21 cellular contexts compared by ENCODE assay signal in the genomic region with DNA sequence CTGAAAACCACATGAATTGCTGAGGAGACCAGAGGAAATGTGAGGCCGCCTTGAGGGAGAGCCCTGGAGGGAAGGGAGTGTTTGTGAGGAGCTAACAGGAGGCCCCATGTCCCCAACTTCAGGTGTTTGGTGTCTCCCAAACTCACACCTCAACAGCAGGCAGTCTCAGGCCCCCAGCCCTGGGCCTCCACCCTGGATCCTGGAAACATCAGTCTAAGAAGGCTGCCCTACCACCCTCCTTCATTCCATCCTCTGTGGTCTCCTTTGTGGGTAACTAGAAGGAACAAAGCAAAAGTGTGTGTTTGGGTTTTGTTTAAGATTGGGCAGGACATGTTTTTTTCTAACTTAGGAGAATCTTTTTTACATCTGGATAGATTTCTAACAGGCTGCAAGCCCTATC.
"Had no signal": no experiment of that assay in that cellular context is flagged by ENCODE, and none has a peak within 500 bp of the region (broad histone marks: within the 10 kb centered on the region; RNA-seq: fewer than 3 reads in every experiment).

No MANE protein-coding gene starts in this region.

- ATAC-seq: activated naive CD8-positive, alpha-beta T cell treated with anti-CD3 and anti-CD28 coated beads, Interleukin-2, amount 50 U/mL, for 24 hours; activated T-cell treated with anti-CD3 and anti-CD28 coated beads, Interleukin-2, amount 50 U/mL, for 4 hours had no signal

- DNase-seq: activated CD4-positive, alpha-beta T cell treated with anti-CD3 and anti-CD28 coated beads, Interleukin-2, amount 50 U/mL, for 1 hour; activated CD8-positive, alpha-beta memory T cell treated with anti-CD3 and anti-CD28 coated beads, Interleukin-2, amount 50 U/mL, for 4 hours; activated naive CD4-positive, alpha-beta T cell treated with anti-CD3 and anti-CD28 coated beads, Interleukin-2, amount 10 ng/mL, durations not matched to agents 7 days and 5 days; activated naive CD8-positive, alpha-beta T cell treated with anti-CD3 and anti-CD28 coated beads, Interleukin-2, amount 50 U/mL, for 24 hours; activated T-cell treated with anti-CD3 and anti-CD28 coated beads, Interleukin-2, amount 50 U/mL, for 4 hours; aorta; colonic mucosa; endodermal cell; foreskin fibroblast; hypothalamus; islet precursor cell; nephron progenitor cell; occipital lobe; retina; stimulated activated CD4-positive, alpha-beta T cell treated with anti-CD3 and anti-CD28 coated beads, Interleukin-1b, Interleukin-23, amount 100 ng/mL, for 48 hours; stimulated activated CD8-positive, alpha-beta memory T cell treated with anti-CD3 and anti-CD28 coated beads, Interleukin-4, amount 100 ng/mL, for 48 hours; transverse colon; uterus had no signal

- H3K27ac Mint-ChIP-seq: activated naive CD4-positive, alpha-beta T cell treated with anti-CD3 and anti-CD28 coated beads, Interleukin-2, amount 10 ng/mL, durations not matched to agents 7 days and 5 days; activated naive CD8-positive, alpha-beta T cell treated with anti-CD3 and anti-CD28 coated beads, Interleukin-2, amount 50 U/mL, for 24 hours; endodermal cell; mesothelial cell of epicardium; nephron progenitor cell; stimulated activated naive CD8-positive, alpha-beta T cell treated with anti-CD3 and anti-CD28 coated beads, Interleukin-15, Interleukin-2, amounts not matched to agents 100 ng/mL and 50 ng/mL, for 24 hours had no signal

- H3K27me3 Mint-ChIP-seq: activated naive CD8-positive, alpha-beta T cell treated with anti-CD3 and anti-CD28 coated beads, Interleukin-2, amount 50 U/mL, for 24 hours; central memory CD8-positive, alpha-beta T cell; stimulated activated naive CD8-positive, alpha-beta T cell treated with anti-CD3 and anti-CD28 coated beads, Interleukin-15, Interleukin-2, amounts not matched to agents 100 ng/mL and 50 ng/mL, for 24 hours had no signal

- H3K4me3 Mint-ChIP-seq: activated naive CD4-positive, alpha-beta T cell treated with anti-CD3 and anti-CD28 coated beads, Interleukin-2, amount 10 ng/mL, durations not matched to agents 7 days and 5 days; activated naive CD8-positive, alpha-beta T cell treated with anti-CD3 and anti-CD28 coated beads, Interleukin-2, amount 50 U/mL, for 24 hours; activated T-cell treated with anti-CD3 and anti-CD28 coated beads, Interleukin-2, amount 50 U/mL, for 4 hours; central memory CD8-positive, alpha-beta T cell; endodermal cell; mesothelial cell of epicardium; nephron progenitor cell; stimulated activated naive CD8-positive, alpha-beta T cell treated with anti-CD3 and anti-CD28 coated beads, Interleukin-15, Interleukin-2, amounts not matched to agents 100 ng/mL and 50 ng/mL, for 24 hours had no signal

- H3K9me3 Mint-ChIP-seq: activated naive CD4-positive, alpha-beta T cell treated with anti-CD3 and anti-CD28 coated beads, Interleukin-2, amount 10 ng/mL, durations not matched to agents 7 days and 5 days; activated naive CD8-positive, alpha-beta T cell treated with anti-CD3 and anti-CD28 coated beads, Interleukin-2, amount 50 U/mL, for 24 hours; activated T-cell treated with anti-CD3 and anti-CD28 coated beads, Interleukin-2, amount 50 U/mL, for 4 hours; central memory CD8-positive, alpha-beta T cell; stimulated activated naive CD8-positive, alpha-beta T cell treated with anti-CD3 and anti-CD28 coated beads, Interleukin-15, Interleukin-2, amounts not matched to agents 100 ng/mL and 50 ng/mL, for 24 hours had no signal

- H3K36me3 Mint-ChIP-seq: activated naive CD4-positive, alpha-beta T cell treated with anti-CD3 and anti-CD28 coated beads, Interleukin-2, amount 10 ng/mL, durations not matched to agents 7 days and 5 days; mesothelial cell of epicardium had no signal

- H3K4me1 Mint-ChIP-seq: activated naive CD4-positive, alpha-beta T cell treated with anti-CD3 and anti-CD28 coated beads, Interleukin-2, amount 10 ng/mL, durations not matched to agents 7 days and 5 days; central memory CD8-positive, alpha-beta T cell; endodermal cell; nephron progenitor cell had no signal
